1 cellular context compared by ENCODE assay signal in the genomic region with DNA sequence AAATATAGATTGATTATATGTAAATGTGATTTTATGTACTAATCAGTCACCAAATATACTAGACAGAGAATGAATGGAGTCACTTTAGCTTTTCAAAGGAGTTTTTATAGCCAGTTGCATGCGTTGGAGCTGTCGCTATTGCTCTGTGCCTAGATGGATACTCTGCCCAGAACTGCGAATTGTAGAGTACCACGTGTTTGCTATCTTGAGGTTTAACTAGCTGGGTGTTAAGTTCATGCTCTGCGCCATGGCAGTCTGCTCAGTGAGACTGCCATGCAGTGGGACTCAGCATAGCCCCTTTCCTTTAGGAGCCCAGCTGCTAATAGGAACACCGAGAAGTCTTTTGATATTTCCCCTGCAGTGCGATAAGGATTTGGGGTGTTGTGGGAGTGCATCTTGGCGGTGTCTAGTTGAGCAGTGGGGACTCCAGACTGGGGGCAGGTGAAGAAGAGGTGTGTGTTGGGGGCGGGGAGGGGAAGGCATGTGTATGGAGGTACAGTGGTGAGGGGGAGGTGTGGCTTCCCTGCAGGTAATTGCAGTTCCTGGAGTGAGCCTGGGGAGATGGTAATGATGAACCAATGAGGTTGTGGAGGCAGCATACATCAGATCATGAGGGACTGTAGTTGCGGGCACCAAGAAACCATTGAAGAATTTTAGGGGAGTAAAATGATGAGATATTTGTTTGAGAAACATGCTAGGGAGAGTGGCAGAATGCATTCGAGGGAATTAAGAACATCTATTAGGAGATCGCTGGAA.
TF ChIP-seq lines count a peak whose summit lies in the region.

No MANE protein-coding gene starts in this region.

TF ChIP-seq in GM12878, 131 proteins besides CTCF, POLR2A, EP300 and RAD21:
- TF ChIP-seq RELA (IDR thresholded peaks at IDR 0.05; ENCODE audit: borderline replicate concordance, partially characterized antibody) (no peak), SIN3A (IDR thresholded peaks at IDR 0.05; ENCODE audit: low read depth, low read length) (no peak)
